Comparison of ENCODE assay signal across 22 cellular contexts in the genomic region with DNA sequence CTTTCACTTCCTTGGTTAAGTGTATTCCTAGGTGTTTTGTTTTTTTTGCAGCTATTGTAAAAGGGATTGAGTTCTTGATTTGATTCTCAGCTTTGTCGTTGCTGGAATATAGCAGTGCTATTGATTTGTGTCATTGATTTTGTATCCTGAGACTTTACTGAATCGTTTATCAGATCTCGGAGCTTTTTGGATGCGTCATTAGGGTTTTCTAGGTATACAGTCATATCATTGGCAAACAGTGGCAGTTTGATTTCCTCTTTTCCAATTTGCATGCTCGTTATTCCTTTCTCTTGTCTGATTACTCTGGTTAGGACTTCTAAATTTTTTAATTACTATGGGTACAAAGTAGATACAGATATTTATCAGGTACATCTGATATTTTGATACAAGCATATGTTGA.
DNase-seq lines count a peak whose midpoint lies in the region; ATAC-seq, FAIRE-seq and TF ChIP-seq lines count a peak whose summit lies in the region.
"Had no signal": no experiment of that assay in that cellular context is flagged by ENCODE, and none has a peak within 500 bp of the region (broad histone marks: within the 10 kb centered on the region; RNA-seq: fewer than 3 reads in every experiment).

No MANE protein-coding gene starts in this region.

- peak overlapping the region; percentile 1 for H3K27ac Mint-ChIP-seq in CD8-positive, alpha-beta T cell
- peak overlapping the region; percentile 78; the same call in 1 of the 2 replicates for H3K27ac Mint-ChIP-seq in WTC11
- H3K27ac Mint-ChIP-seq in naive thymus-derived CD8-positive, alpha-beta T cell: peak overlapping the region in 2 of 10 donors; percentile 27 to 61
- H3K27ac Mint-ChIP-seq: activated T-helper 1 cell treated with anti-CD3 and anti-CD28 coated beads, Interleukin-12 subunit alpha, Interleukin-12 subunit beta, Interleukin-2, Interleukin-4 antibody, amounts not matched to agents 30 ng/mL and 10 ng/mL and 1 ng/mL, durations not matched to agents 14 hours and 24 hours and 36 hours; HFFc6; progenitor cell of endocrine pancreas had no signal

- no peak overlapping the region for H2AFZ ChIP-seq in HCT116 (ENCODE audit: low read depth, low read length, poor library complexity, severe bottlenecking)

- FAIRE-seq in GM12892 (lab: Jason Lieb, UNC): no peak

- no peaks in the 10 kb centered on the region for H3K27me3 Mint-ChIP-seq in CD8-positive, alpha-beta T cell (ENCODE audit: low read depth)
- H3K27me3 Mint-ChIP-seq in WTC11 (ENCODE audit: low read depth): no peaks in the 10 kb centered on the region
- H3K27me3 Mint-ChIP-seq in naive thymus-derived CD8-positive, alpha-beta T cell: no peaks in the 10 kb centered on the region
- H3K27me3 Mint-ChIP-seq: progenitor cell of endocrine pancreas had no signal

- peaks cover 83% of the 10 kb centered on the region for H3K4me1 Mint-ChIP-seq in CD8-positive, alpha-beta T cell (ENCODE audit: low read depth)
- peaks cover 58% of the 10 kb centered on the region for H3K4me1 Mint-ChIP-seq in WTC11
- peaks cover 36 to 89% (median 88%) of the 10 kb centered on the region in 4 donors for H3K4me1 Mint-ChIP-seq in naive thymus-derived CD8-positive, alpha-beta T cell

- DNase-seq in CD8-positive, alpha-beta T cell: no peak
- no peak for DNase-seq in HCT116 (ENCODE audit: low read depth, low spot score)
- DNase-seq in WTC11 (ENCODE audit: low spot score): no peak
- no peak for DNase-seq in naive thymus-derived CD8-positive, alpha-beta T cell
- DNase-seq in GM12892 (ENCODE audit: insufficient read length): no peak
- DNase-seq in spleen: no peak
- DNase-seq: body of pancreas; effector CD4-positive, alpha-beta T cell; foreskin keratinocyte; HFFc6; left lung; midbrain; NCI-H1105; NCI-H2029 treated with DMSO at 0.1 percent for 48 hours; NCI-H345; SIG-M5; stimulated activated naive CD4-positive, alpha-beta T cell treated with Interleukin-2 at 50 U/mL for 16 hours had no signal

- no peaks in the 10 kb centered on the region for H3K27me3 ChIP-seq in CD8-positive, alpha-beta T cell (ENCODE audit: insufficient read depth, low read length)
- H3K27me3 ChIP-seq in HCT116 (ENCODE audit: insufficient read depth, low read length) (no peaks in the 10 kb centered on the region), spleen (replicated peaks in 1 of 7) (no peaks in the 10 kb centered on the region)
- H3K27me3 ChIP-seq: body of pancreas, foreskin keratinocyte, left lung had no signal

- peaks cover 100% of the 10 kb centered on the region for H3K79me2 ChIP-seq in HCT116 (ENCODE audit: insufficient read depth, low read length)

- H3K36me3 Mint-ChIP-seq in CD8-positive, alpha-beta T cell: peaks cover 27% of the 10 kb centered on the region
- peaks cover 11% of the 10 kb centered on the region for H3K36me3 Mint-ChIP-seq in WTC11
- H3K36me3 Mint-ChIP-seq in naive thymus-derived CD8-positive, alpha-beta T cell: peaks cover 0 to 29% (median 13%) of the 10 kb centered on the region in 3 donors

- RAD21 ChIA-PET in HCT116 (lab: Charles Lee; ENCODE audit: low non-redundant PET in 1 of 2, low total read pairs in 2 of 2, uncharacterized antibody in 2 of 2, unreplicated experiment in 2 of 2): no interaction called here

- H3K9ac ChIP-seq in HCT116 (ENCODE audit: low read length): no peak overlapping the region

- intact Hi-C loops in CD8-positive, alpha-beta T cell (cut with DNase I, micrococcal nuclease): loop anchor here in 1 of 2 experiments (10.0 kb wide), 1 partner anchor 1170 kb away; no protein-coding TSS in a partner anchor
- intact Hi-C loops in HCT116 (cut with micrococcal nuclease) (no loop called here), spleen (cut with DNase I; ENCODE audit: low total_unique reads) (no loop called here)

- no peaks in the 10 kb centered on the region for H3K9me3 ChIP-seq in CD8-positive, alpha-beta T cell (ENCODE audit: low read length)
- H3K9me3 ChIP-seq in HCT116 (ENCODE audit: control insufficient read depth in 1 of 2, insufficient read depth in 1 of 2, low read depth in 1 of 2, low read length in 2 of 2): no peaks in the 10 kb centered on the region
- no peaks in the 10 kb centered on the region for H3K9me3 ChIP-seq in spleen
- H3K9me3 ChIP-seq: body of pancreas, left lung, thoracic aorta had no signal

- no peak for TF ChIP-seq RAD21 in HCT116 (IDR thresholded peaks at IDR 0.05; ENCODE audit: low read depth)

- no peak overlapping the region for H3K27ac ChIP-seq in CD8-positive, alpha-beta T cell (ENCODE audit: low read depth, low read length)
- no peak overlapping the region for H3K27ac ChIP-seq in HCT116 (ENCODE audit: low read depth, low read length)
- H3K27ac ChIP-seq in spleen: no peak overlapping the region
- H3K27ac ChIP-seq: body of pancreas, foreskin keratinocyte, left lung, thoracic aorta, VCaP had no signal

- H3K9me3 Mint-ChIP-seq in CD8-positive, alpha-beta T cell: no peaks in the 10 kb centered on the region
- H3K9me3 Mint-ChIP-seq in WTC11: peaks cover 9% of the 10 kb centered on the region
- H3K9me3 Mint-ChIP-seq in naive thymus-derived CD8-positive, alpha-beta T cell: no peaks in the 10 kb centered on the region
- H3K9me3 Mint-ChIP-seq: activated T-helper 1 cell treated with anti-CD3 and anti-CD28 coated beads, Interleukin-12 subunit alpha, Interleukin-12 subunit beta, Interleukin-2, Interleukin-4 antibody, amounts not matched to agents 30 ng/mL and 10 ng/mL and 1 ng/mL, durations not matched to agents 14 hours and 24 hours and 36 hours had no signal

- no peak overlapping the region for H3K4me3 Mint-ChIP-seq in CD8-positive, alpha-beta T cell
- no peak overlapping the region for H3K4me3 Mint-ChIP-seq in WTC11
- peak overlapping the region in 7 of 10 donors; percentile 29 to 66 (median 52) for H3K4me3 Mint-ChIP-seq in naive thymus-derived CD8-positive, alpha-beta T cell
- H3K4me3 Mint-ChIP-seq: activated T-helper 1 cell treated with anti-CD3 and anti-CD28 coated beads, Interleukin-12 subunit alpha, Interleukin-12 subunit beta, Interleukin-2, Interleukin-4 antibody, amounts not matched to agents 30 ng/mL and 10 ng/mL and 1 ng/mL, durations not matched to agents 14 hours and 24 hours and 36 hours; HFFc6 had no signal

- TSS peak; percentile 2 for BruUV-seq in HCT116 (replicated peaks; lab: Mats Ljungman, UMichigan)

- H3K4me2 ChIP-seq in HCT116 (ENCODE audit: low read length): no peak overlapping the region

- H3K9me2 ChIP-seq in HCT116 (ENCODE audit: insufficient read depth): no peaks in the 10 kb centered on the region

- H3K4me3 ChIP-seq in CD8-positive, alpha-beta T cell (ENCODE audit: low read depth, low read length): no peak overlapping the region
- H3K4me3 ChIP-seq in HCT116 (replicated peaks in 1 of 2; ENCODE audit: low read depth in 1 of 2, low read length in 2 of 2) (no peak overlapping the region), spleen (no peak overlapping the region)
- H3K4me3 ChIP-seq: body of pancreas, left lung, thoracic aorta had no signal

- TF ChIP-seq POLR2A in HCT116 (IDR thresholded peaks at IDR 0.05; ENCODE audit: borderline replicate concordance, extremely low read depth, insufficient read depth, insufficient read length) (no peak), GM12892 (IDR thresholded peaks at IDR 0.05; ENCODE audit: low read depth, low read length) (no peak), spleen (IDR thresholded peaks at IDR 0.05) (no peak)

- H4K20me1 ChIP-seq in HCT116 (ENCODE audit: insufficient read depth): peaks cover 11% of the 10 kb centered on the region; the same call in 1 of the 2 replicates

- CTCF ChIA-PET in CD8-positive, alpha-beta T cell (lab: Charles Lee): no interaction called here
- CTCF ChIA-PET in HCT116 (lab: Charles Lee) (no interaction called here), WTC11 (lab: Charles Lee) (no interaction called here)

- no peaks in the 10 kb centered on the region for H3K36me3 ChIP-seq in CD8-positive, alpha-beta T cell (ENCODE audit: insufficient read depth, low read length)
- H3K36me3 ChIP-seq in HCT116 (ENCODE audit: control insufficient read depth in 1 of 2, insufficient read depth in 2 of 2, low read length in 2 of 2): no peaks in the 10 kb centered on the region
- H3K36me3 ChIP-seq in spleen: peaks cover 0 to 9% (median 0%) of the 10 kb centered on the region in 6 donors
- H3K36me3 ChIP-seq: thoracic aorta had no signal

- POLR2A ChIA-PET in CD8-positive, alpha-beta T cell (lab: Charles Lee): no interaction called here
- POLR2A ChIA-PET in HCT116 (lab: Charles Lee) (no interaction called here), WTC11 (lab: Charles Lee) (no interaction called here)
- POLR2A ChIA-PET in naive thymus-derived CD8-positive, alpha-beta T cell (lab: Charles Lee): interaction anchor here (0.7 kb wide), 1 partner anchor 16 kb away, joined by 3 read pairs; no protein-coding TSS in a partner anchor

- ATAC-seq in CD8-positive, alpha-beta T cell: no peak
- ATAC-seq in HCT116 (no peak), WTC11 (no peak), GM18873 (IDR thresholded peaks at IDR 0.05; ENCODE audit: low FRiP score, unreplicated experiment) (no peak)
- ATAC-seq in naive thymus-derived CD8-positive, alpha-beta T cell: no peak
- ATAC-seq: body of pancreas, foreskin keratinocyte, left lung had no signal

- H3K4me1 ChIP-seq in CD8-positive, alpha-beta T cell (ENCODE audit: insufficient read depth, low read length): peaks cover 70% of the 10 kb centered on the region
- H3K4me1 ChIP-seq in HCT116 (ENCODE audit: control insufficient read depth in 1 of 2, insufficient read depth in 2 of 2, low read length in 2 of 2) (peaks cover 7 to 36% of the 10 kb centered on the region in 2 experiments), spleen (peaks cover 32 to 100% (median 78%) of the 10 kb centered on the region in 6 donors)

- TF ChIP-seq CTCF in CD8-positive, alpha-beta T cell (IDR thresholded peaks at IDR 0.05): no peak
- no peak for TF ChIP-seq CTCF in HCT116 (IDR thresholded peaks at IDR 0.05 in 2 of 3, conservative IDR thresholded peaks at IDR 0.05 in 1 of 3; ENCODE audit: borderline replicate concordance in 1 of 3, insufficient read depth in 1 of 3, low read depth in 2 of 3, low read length in 2 of 3)
- no peak for TF ChIP-seq CTCF in WTC11 (IDR thresholded peaks at IDR 0.05)
- TF ChIP-seq CTCF in spleen (IDR thresholded peaks at IDR 0.05 in 8 of 11, conservative IDR thresholded peaks at IDR 0.05 in 3 of 11): no peak

- 69 to 92% (median 91%) methylated on average over 5 of the region's 5 CpGs for WGBS in spleen, 5 donors

TF ChIP-seq in HCT116, 20 proteins besides CTCF, POLR2A, EP300 and RAD21 (continues in another document):
- TF ChIP-seq EZH2phosphoT487 (IDR thresholded peaks at IDR 0.05; ENCODE audit: borderline replicate concordance) (no peak), SP1 (IDR thresholded peaks at IDR 0.05; ENCODE audit: low read depth) (no peak), EGR1 (IDR thresholded peaks at IDR 0.05; ENCODE audit: low read depth) (no peak)

TF ChIP-seq in WTC11, 78 proteins besides CTCF, POLR2A, EP300 and RAD21 (continues in another document):
- TF ChIP-seq TP53 (CRISPR knock-in tag; IDR thresholded peaks at IDR 0.05): no peak

Comparison
In these comparisons a context has a peak if more than half of its experiments do, and no peak if none do; other contexts are left out.
1. H3K4me3 Mint-ChIP-seq: peak in naive thymus-derived CD8-positive, alpha-beta T cell (7 of 10); none in CD8-positive, alpha-beta T cell (single experiment) and WTC11 (single experiment).